In genomic region chr1:157111396-157112165, GRCh38 we compare ENCODE assay signal across 31 cellular contexts. TPM values are rescaled to one million over a fixed set of nuclear protein-coding genes. Genes with fewer than 3 reads are reported as not detected.
A peak's percentile ranks its signal among the peaks of the same experiment; 100 is the strongest.
DNase-seq lines count a peak whose midpoint lies in the region; ATAC-seq and TF ChIP-seq lines count a peak whose summit lies in the region.
"Had no signal": no experiment of that assay in that cellular context is flagged by ENCODE, and none has a peak within 500 bp of the region (broad histone marks: within the 10 kb centered on the region; RNA-seq: fewer than 3 reads in every experiment).

No MANE protein-coding gene starts in this region.

- H3K4me2 ChIP-seq in H9 (ENCODE audit: insufficient read depth, insufficient read length, low read length) = no peak overlapping the region

- no peak overlapping the region for H2AK5ac ChIP-seq in H9 (ENCODE audit: insufficient read length, low read length)

- no peak overlapping the region for H3K56ac ChIP-seq in H9 (ENCODE audit: insufficient read length, low read depth, low read length)

- no peak overlapping the region for H3K18ac ChIP-seq in H9 (ENCODE audit: insufficient read length, low read depth, low read length)

- H3K36me3 ChIP-seq in CD8-positive, alpha-beta memory T cell (ENCODE audit: insufficient read depth, low read length) = no peaks in the 10 kb centered on the region
- H3K36me3 ChIP-seq in esophagus squamous epithelium = no peaks in the 10 kb centered on the region
- H3K36me3 ChIP-seq: esophagus muscularis mucosa, HAP-1 had no signal

- no peaks in the 10 kb centered on the region; the same call in 1 of the 2 replicates for H3K27me3 ChIP-seq in H9 (ENCODE audit: insufficient read depth, low read length)
- no peaks in the 10 kb centered on the region for H3K27me3 ChIP-seq in CD8-positive, alpha-beta memory T cell (ENCODE audit: insufficient read depth, low read length, poor library complexity, severe bottlenecking)
- peaks cover 0 to 71% (median 0%) of the 10 kb centered on the region in 4 donors for H3K27me3 ChIP-seq in esophagus squamous epithelium

- no peak overlapping the region for H3K27ac ChIP-seq in H9 (ENCODE audit: insufficient read length, low read depth, low read length)
- H3K27ac ChIP-seq in CD8-positive, alpha-beta memory T cell (ENCODE audit: low read depth, low read length) = no peak overlapping the region
- no peak overlapping the region for H3K27ac ChIP-seq in esophagus squamous epithelium
- H3K27ac ChIP-seq: coronary artery, esophagus muscularis mucosa had no signal

- no peaks in the 10 kb centered on the region for H3K36me3 Mint-ChIP-seq in H9 (ENCODE audit: insufficient read depth in 1 of 3, low read depth in 3 of 3)
- H3K36me3 Mint-ChIP-seq in stimulated activated naive B cell treated with anti-CD40 and anti-IgM and Interleukin-4, amounts not matched to agents 10 μg/mL and 1 μg/mL and 100 μg/mL, for 72 hours = no peaks in the 10 kb centered on the region
- H3K36me3 Mint-ChIP-seq in CD8-positive, alpha-beta memory T cell = no peaks in the 10 kb centered on the region
- H3K36me3 Mint-ChIP-seq: activated naive CD8-positive, alpha-beta T cell; naive thymus-derived CD8-positive, alpha-beta T cell had no signal

- H2BK120ac ChIP-seq in H9 (ENCODE audit: low read depth, low read length, poor library complexity, severe bottlenecking) = no peak overlapping the region

- DNase-seq in H9 (peak; percentile 70), ecto neural progenitor cell (ENCODE audit: low spot score) (peak; percentile 50), left lobe of liver (ENCODE audit: low spot score) (peak; percentile 18), NCI-H526 treated with DMSO at 0.1 percent for 48 hours (lab: John Stamatoyannopoulos, UW) (no peak), esophagus squamous epithelium (lab: John Stamatoyannopoulos, UW) (no peak)
- no peak for DNase-seq in stimulated activated naive B cell treated with anti-CD40 and anti-IgM and Interleukin-4, amounts not matched to agents 10 μg/mL and 1 μg/mL and 100 μg/mL, for 72 hours
- no peak for DNase-seq in CD8-positive, alpha-beta memory T cell
- DNase-seq: activated CD4-positive, alpha-beta T cell treated with anti-CD3 and anti-CD28 coated beads for 36 hours; activated CD8-positive, alpha-beta T cell treated with anti-CD3 and anti-CD28 coated beads, Interleukin-2, amount 10 ng/mL, durations not matched to agents 7 days and 5 days; foreskin melanocyte; KBM-7; naive thymus-derived CD8-positive, alpha-beta T cell; NCI-H1105; NCI-H1930; NCI-H526; stimulated activated CD4-positive, alpha-beta T cell treated with anti-CD3 and anti-CD28 coated beads, Interleukin-2, amount 100 ng/mL, for 48 hours had no signal

- H3K27ac Mint-ChIP-seq in H9 = peak overlapping the region in 1 of 3 experiments; percentile 60; a peak in 3 of 7 replicates
- H3K27ac Mint-ChIP-seq in stimulated activated naive B cell treated with anti-CD40 and anti-IgM and Interleukin-4, amounts not matched to agents 10 μg/mL and 1 μg/mL and 100 μg/mL, for 72 hours = peak overlapping the region; percentile 28
- H3K27ac Mint-ChIP-seq in CD8-positive, alpha-beta memory T cell = no peak overlapping the region
- H3K27ac Mint-ChIP-seq: activated CD4-positive, alpha-beta T cell treated with anti-CD3 and anti-CD28 coated beads for 36 hours; activated naive CD8-positive, alpha-beta T cell; activated T-helper 2 cell treated with anti-CD3 and anti-CD28 coated beads, Interferon-gamma antibody, Interleukin-2, Interleukin-4, amounts not matched to agents 10 μg/mL and 5 μg/mL and 100 μg/mL, durations not matched to agents 14 hours and 24 hours and 36 hours had no signal

- no peak overlapping the region for H3K4me3 ChIP-seq in CD8-positive, alpha-beta memory T cell (ENCODE audit: low read length)
- H3K4me3 ChIP-seq in esophagus squamous epithelium = no peak overlapping the region
- H3K4me3 ChIP-seq: coronary artery, esophagus muscularis mucosa, GM12878, HAP-1 had no signal

- no peak overlapping the region for H3T11ph ChIP-seq in H9 (ENCODE audit: low read length)

- H3K79me1 ChIP-seq in H9 (ENCODE audit: insufficient read depth, low read depth, low read length, poor library complexity, severe bottlenecking) = no peaks in the 10 kb centered on the region

- WGBS in H9 (ENCODE audit: extremely low coverage, insufficient read length, low lambda C conversion rate) = no CpG with 5 or more reads among the region's 19 CpGs
- 72 to 73% methylated on average over 13 to 14 of the region's 19 CpGs for WGBS in esophagus squamous epithelium, 2 donors

- H3K79me2 ChIP-seq in H9 (ENCODE audit: insufficient read depth, low read length) = no peaks in the 10 kb centered on the region

- H3K9ac ChIP-seq in H9 (ENCODE audit: extremely low read depth, insufficient read length, low read length) = no peak overlapping the region

- H3K9me3 Mint-ChIP-seq in H9 = no peaks in the 10 kb centered on the region
- H3K9me3 Mint-ChIP-seq in stimulated activated naive B cell treated with anti-CD40 and anti-IgM and Interleukin-4, amounts not matched to agents 10 μg/mL and 1 μg/mL and 100 μg/mL, for 72 hours = no peaks in the 10 kb centered on the region
- H3K9me3 Mint-ChIP-seq in CD8-positive, alpha-beta memory T cell = peaks cover 0 to 2% (median 0%) of the 10 kb centered on the region in 5 donors
- H3K9me3 Mint-ChIP-seq: activated T-helper 2 cell treated with anti-CD3 and anti-CD28 coated beads, Interferon-gamma antibody, Interleukin-2, Interleukin-4, amounts not matched to agents 10 μg/mL and 5 μg/mL and 100 μg/mL, durations not matched to agents 14 hours and 24 hours and 36 hours; naive thymus-derived CD8-positive, alpha-beta T cell had no signal

- H4K5ac ChIP-seq in H9 (ENCODE audit: insufficient read length, low read depth, low read length) = no peak overlapping the region

- H2AFZ ChIP-seq in H9 (ENCODE audit: low read length) = no peak overlapping the region

- no peak for TF ChIP-seq POLR2A in esophagus squamous epithelium (IDR thresholded peaks at IDR 0.05)

- H4K91ac ChIP-seq in H9 (ENCODE audit: insufficient read length, low read depth, low read length) = no peak overlapping the region

- no peak for ATAC-seq in left lobe of liver
- no peak for ATAC-seq in stimulated activated naive B cell treated with anti-CD40 and anti-IgM and Interleukin-4, amounts not matched to agents 10 μg/mL and 1 μg/mL and 100 μg/mL, for 72 hours (replicated peaks)
- ATAC-seq: activated CD4-positive, alpha-beta T cell treated with anti-CD3 and anti-CD28 coated beads for 36 hours; activated CD8-positive, alpha-beta T cell treated with anti-CD3 and anti-CD28 coated beads, Interleukin-2, amount 10 ng/mL, durations not matched to agents 7 days and 5 days; GM12878; naive thymus-derived CD8-positive, alpha-beta T cell had no signal

- no peak overlapping the region for H3K4ac ChIP-seq in H9 (ENCODE audit: low read depth, low read length)

- no peak overlapping the region for H2BK20ac ChIP-seq in H9 (ENCODE audit: low read depth, low read length, poor library complexity, severe bottlenecking)

- H3K9me3 ChIP-seq in H9 (ENCODE audit: control insufficient read depth, low read depth, low read length) = no peaks in the 10 kb centered on the region
- H3K9me3 ChIP-seq in CD8-positive, alpha-beta memory T cell (ENCODE audit: low read length) = no peaks in the 10 kb centered on the region
- no peaks in the 10 kb centered on the region for H3K9me3 ChIP-seq in esophagus squamous epithelium
- H3K9me3 ChIP-seq: esophagus muscularis mucosa, HAP-1 had no signal

- peaks cover 36% of the 10 kb centered on the region for H3K27me3 Mint-ChIP-seq in H9 (ENCODE audit: low read depth)
- H3K27me3 Mint-ChIP-seq in stimulated activated naive B cell treated with anti-CD40 and anti-IgM and Interleukin-4, amounts not matched to agents 10 μg/mL and 1 μg/mL and 100 μg/mL, for 72 hours = peaks cover 46 to 56% of the 10 kb centered on the region in 2 donors
- H3K27me3 Mint-ChIP-seq in CD8-positive, alpha-beta memory T cell = peaks cover 20 to 49% of the 10 kb centered on the region in 2 donors

- no peak overlapping the region for H3K14ac ChIP-seq in H9 (ENCODE audit: insufficient read depth, low read length)

- no peak overlapping the region for H3K23ac ChIP-seq in H9 (ENCODE audit: insufficient read length, low read depth, low read length)

- no peak overlapping the region for H4K8ac ChIP-seq in H9 (replicated peaks; ENCODE audit: insufficient read length, low read depth, low read length)

- POLR2A ChIA-PET in CD8-positive, alpha-beta memory T cell (lab: Charles Lee) = no interaction called here

- H3K4me3 Mint-ChIP-seq in H9 = peak overlapping the region in 1 of 2 experiments; percentile 61; a peak in 2 of 5 replicates
- no peak overlapping the region for H3K4me3 Mint-ChIP-seq in stimulated activated naive B cell treated with anti-CD40 and anti-IgM and Interleukin-4, amounts not matched to agents 10 μg/mL and 1 μg/mL and 100 μg/mL, for 72 hours
- H3K4me3 Mint-ChIP-seq in CD8-positive, alpha-beta memory T cell = no peak overlapping the region
- H3K4me3 Mint-ChIP-seq: activated CD4-positive, alpha-beta T cell treated with anti-CD3 and anti-CD28 coated beads for 36 hours; activated CD8-positive, alpha-beta T cell treated with anti-CD3 and anti-CD28 coated beads, Interleukin-2, amount 10 ng/mL, durations not matched to agents 7 days and 5 days; activated naive CD8-positive, alpha-beta T cell; CD14-positive monocyte; naive thymus-derived CD8-positive, alpha-beta T cell had no signal

- no peak overlapping the region for H2BK5ac ChIP-seq in H9 (ENCODE audit: insufficient read length, low read length)

- no peak overlapping the region for H2BK12ac ChIP-seq in H9 (ENCODE audit: insufficient read length, low read depth, low read length)

- TF ChIP-seq CTCF in H9 (conservative IDR thresholded peaks at IDR 0.05) = no peak
- TF ChIP-seq CTCF in esophagus squamous epithelium (IDR thresholded peaks at IDR 0.05) = no peak

- no peak overlapping the region for H2BK15ac ChIP-seq in H9 (ENCODE audit: low read depth, low read length)

- CTCF ChIA-PET in CD8-positive, alpha-beta memory T cell (lab: Charles Lee) = interaction anchor here (2.0 kb wide), 1 partner anchor 21 kb away, joined by 11 read pairs; no protein-coding TSS in a partner anchor

- intact Hi-C loops in esophagus squamous epithelium (cut with DNase I) = no loop called here

- peaks cover 18% of the 10 kb centered on the region; the same call in 1 of the 2 replicates for H3K4me1 ChIP-seq in H9 (ENCODE audit: insufficient read depth, low read length)
- no peaks in the 10 kb centered on the region for H3K4me1 ChIP-seq in CD8-positive, alpha-beta memory T cell (ENCODE audit: insufficient read depth, low read length)
- H3K4me1 ChIP-seq in esophagus squamous epithelium = peaks cover 0 to 2% (median 0%) of the 10 kb centered on the region in 3 donors
- H3K4me1 ChIP-seq: esophagus muscularis mucosa, HAP-1 had no signal

- H4K20me1 ChIP-seq in H9 (ENCODE audit: control insufficient read depth, insufficient read depth, insufficient read length) = no peaks in the 10 kb centered on the region

- H3K4me1 Mint-ChIP-seq in H9 = peaks cover 67 to 81% of the 10 kb centered on the region in 2 experiments
- peaks cover 20 to 25% of the 10 kb centered on the region in 2 donors for H3K4me1 Mint-ChIP-seq in stimulated activated naive B cell treated with anti-CD40 and anti-IgM and Interleukin-4, amounts not matched to agents 10 μg/mL and 1 μg/mL and 100 μg/mL, for 72 hours
- H3K4me1 Mint-ChIP-seq in CD8-positive, alpha-beta memory T cell = no peaks in the 10 kb centered on the region

- H3K23me2 ChIP-seq in H9 (ENCODE audit: insufficient read length, low read depth, low read length, poor library complexity, severe bottlenecking) = no peaks in the 10 kb centered on the region

RNA-seq across cellular contexts. Expression of gene ETV3L, which starts 12.0 kb away (rescaled TPM):
- total RNA-seq in H9 (2021) (0.75 and 0.96 TPM in 2 replicates), left lobe of liver (not detected), esophagus squamous epithelium (not detected)
- not detected for total RNA-seq in CD8-positive, alpha-beta memory T cell
- not detected for polyA plus RNA-seq in CD8-positive, alpha-beta memory T cell
- total RNA-seq: activated CD4-positive, alpha-beta T cell treated with anti-CD3 and anti-CD28 coated beads for 36 hours; activated CD8-positive, alpha-beta T cell treated with anti-CD3 and anti-CD28 coated beads, Interleukin-2, amount 10 ng/mL, durations not matched to agents 7 days and 5 days; activated T-helper 2 cell treated with anti-CD3 and anti-CD28 coated beads, Interferon-gamma antibody, Interleukin-2, Interleukin-4, amounts not matched to agents 10 μg/mL and 5 μg/mL and 100 μg/mL, durations not matched to agents 14 hours and 24 hours and 36 hours; aorta; esophagus muscularis mucosa; liver; MCF 10A; naive thymus-derived CD8-positive, alpha-beta T cell; omental fat pad; renal cortical epithelial cell; RPMI7951; SK-MEL-5; T-helper 1 cell treated with Interleukin-12 subunit alpha and Interleukin-12 subunit beta and Interleukin-4 antibody, amounts not matched to agents 30 ng/mL and 1 ng/mL, for 36 hours had no signal
- polyA plus RNA-seq: aorta; liver; naive thymus-derived CD8-positive, alpha-beta T cell had no signal

RNA-seq across cellular contexts. Expression of gene ETV3, which starts 26.6 kb away (rescaled TPM):
- total RNA-seq in H9 (2021) (36.3 and 36.4 TPM in 2 replicates), left lobe of liver (6.0 TPM), esophagus squamous epithelium (10 to 100 TPM; 25.0 to 31.4 (median 27.3) TPM)
- total RNA-seq in CD8-positive, alpha-beta memory T cell = 10 to 100 TPM; 24.8 to 26.4 TPM
- 10.0 TPM for polyA plus RNA-seq in CD8-positive, alpha-beta memory T cell

Comparison
In these comparisons a context has a peak if more than half of its experiments do, and no peak if none do; other contexts are left out.
1. DNase-seq: peak in H9 (single experiment), ecto neural progenitor cell (single experiment) and left lobe of liver (single experiment); none in stimulated activated naive B cell treated with anti-CD40 and anti-IgM and Interleukin-4, amounts not matched to agents 10 μg/mL and 1 μg/mL and 100 μg/mL, for 72 hours (single experiment), CD8-positive, alpha-beta memory T cell (0 of 5), NCI-H526 treated with DMSO at 0.1 percent for 48 hours (single experiment) and esophagus squamous epithelium (single experiment).